8 cellular contexts compared by ENCODE assay signal in genomic region chr16:21684199-21684598, GRCh38. TPM values are rescaled to one million over a fixed set of nuclear protein-coding genes. Genes with fewer than 3 reads are reported as not detected.
DNase-seq lines count a peak whose midpoint lies in the region; ATAC-seq and TF ChIP-seq lines count a peak whose summit lies in the region.

No MANE protein-coding gene starts in this region.

- no peaks in the 10 kb centered on the region for H3K9me3 ChIP-seq in OCI-LY7 (ENCODE audit: low read length)

- ATAC-seq in HG02759 (IDR thresholded peaks at IDR 0.05; ENCODE audit: unreplicated experiment): no peak

- H3K4me1 ChIP-seq in OCI-LY7 (ENCODE audit: insufficient read depth, low read length, poor library complexity, severe bottlenecking): no peaks in the 10 kb centered on the region

- DNase-seq in SHP77 (lab: John Stamatoyannopoulos, UW): peak; percentile 12 to 32
- DNase-seq in SHP77 treated with DMSO at 0.1 percent for 48 hours (lab: John Stamatoyannopoulos, UW): no peak
- DNase-seq in OCI-LY7 (ENCODE audit: low spot score): peak; percentile 32
- peak; percentile 17 for DNase-seq in dermis blood vessel endothelial cell
- peak; percentile 27 for DNase-seq in stimulated activated CD4-positive, alpha-beta T cell treated with anti-CD3 and anti-CD28 coated beads, Interleukin-4, amount 100 ng/mL, for 24 hours
- DNase-seq in GM19238 (ENCODE audit: insufficient read length, low spot score): no peak
- DNase-seq in GM03348 (ENCODE audit: low spot score): no peak

- POLR2A ChIA-PET in OCI-LY7 (lab: Charles Lee): no interaction called here

- H2AFZ ChIP-seq in OCI-LY7 (ENCODE audit: low read length): no peak overlapping the region

- CTCF ChIA-PET in OCI-LY7 (lab: Charles Lee; ENCODE audit: unreplicated experiment): no interaction called here

- no peaks in the 10 kb centered on the region for H3K9me2 ChIP-seq in OCI-LY7 (ENCODE audit: insufficient read depth, low read length)

- BruUV-seq in OCI-LY7 (replicated peaks; lab: Mats Ljungman, UMichigan): no TSS peak

- no peak overlapping the region for H3K4me3 ChIP-seq in OCI-LY7 (ENCODE audit: low read depth, low read length, poor library complexity, severe bottlenecking)

- no peaks in the 10 kb centered on the region for H4K20me1 ChIP-seq in OCI-LY7 (ENCODE audit: insufficient read depth, low read length)

- intact Hi-C loops in OCI-LY7 (cut with micrococcal nuclease; ENCODE audit: unreplicated experiment): no loop called here

- H3K27ac ChIP-seq in OCI-LY7 (ENCODE audit: low read depth, low read length, poor library complexity, severe bottlenecking): no peak overlapping the region

- no peaks in the 10 kb centered on the region for H3K36me3 ChIP-seq in OCI-LY7 (ENCODE audit: insufficient read depth, low read length)

- peak; percentile 88 for TF ChIP-seq CTCF in OCI-LY7 (conservative IDR thresholded peaks at IDR 0.05; ENCODE audit: low read length)

- H3K4me2 ChIP-seq in OCI-LY7 (ENCODE audit: low read length): no peak overlapping the region

- no peaks in the 10 kb centered on the region for H3K79me2 ChIP-seq in OCI-LY7 (ENCODE audit: insufficient read depth, low read depth, low read length)

RNA-seq across cellular contexts. Expression of gene OTOA, which starts 20.4 kb away (rescaled TPM):
- total RNA-seq in OCI-LY7 (2014; rRNA removed; shearing (Covaris generic)): not detected in 2 replicates
- total RNA-seq in OCI-LY7 (2022) (0.09 TPM in 1 of 2 replicates, not detected in the other), dermis blood vessel endothelial cell (0.09 TPM in 1 of 2 replicates, not detected in the other)

RNA-seq across cellular contexts. Expression of gene IGSF6, which starts 31.8 kb away (rescaled TPM):
- total RNA-seq in OCI-LY7 (2014; rRNA removed; shearing (Covaris generic)): 0.28 and 0.57 TPM in 2 replicates
- total RNA-seq in OCI-LY7 (2022): 0.22 and 0.30 TPM in 2 replicates
- not detected in 2 replicates for total RNA-seq in dermis blood vessel endothelial cell

Comparison
In these comparisons a context has a peak if more than half of its experiments do, and no peak if none do; other contexts are left out.
1. DNase-seq: peak in SHP77 (2 of 2), OCI-LY7 (single experiment), dermis blood vessel endothelial cell (single experiment) and stimulated activated CD4-positive, alpha-beta T cell treated with anti-CD3 and anti-CD28 coated beads, Interleukin-4, amount 100 ng/mL, for 24 hours (single experiment); none in SHP77 treated with DMSO at 0.1 percent for 48 hours (single experiment), GM19238 (single experiment) and GM03348 (single experiment).